Comparison of ENCODE assay signal across 30 cellular contexts in the genomic region with DNA sequence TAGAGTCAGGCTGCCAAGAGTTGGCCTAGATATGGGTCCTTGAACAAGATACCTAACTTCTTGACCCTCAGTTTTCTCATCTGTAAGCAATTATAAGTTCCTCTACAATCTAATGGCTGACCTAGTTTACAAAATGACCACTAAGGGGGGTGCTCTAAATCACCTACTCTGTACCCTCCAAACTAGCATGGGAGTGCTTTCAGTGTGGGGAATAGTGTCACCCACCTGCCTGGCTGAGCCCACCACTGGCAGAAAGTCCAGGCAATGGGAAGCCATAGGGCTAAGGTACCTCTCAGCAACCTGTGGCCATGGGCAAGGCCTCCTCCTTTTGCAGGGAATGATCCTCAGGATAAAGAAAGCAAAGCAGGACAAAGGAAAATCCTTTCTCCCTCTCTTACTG. TPM values are rescaled to one million over a fixed set of nuclear protein-coding genes. Genes with fewer than 3 reads are reported as not detected.
"Had no signal": no experiment of that assay in that cellular context is flagged by ENCODE, and none has a peak within 500 bp of the region (broad histone marks: within the 10 kb centered on the region; RNA-seq: fewer than 3 reads in every experiment).

No MANE protein-coding gene starts in this region.

- DNase-seq: stimulated activated CD4-positive, alpha-beta T cell treated with anti-CD3 and anti-CD28 coated beads, Interleukin-2, amount 100 ng/mL, for 48 hours; stimulated activated CD4-positive, alpha-beta T cell treated with anti-CD3 and anti-CD28 coated beads, Interleukin-4, amount 100 ng/mL, for 1 hour; stimulated activated CD4-positive, alpha-beta T cell treated with anti-CD3 and anti-CD28 coated beads, Interleukin-4, amount 100 ng/mL, for 24 hours; stimulated activated CD4-positive, alpha-beta T cell treated with anti-CD3 and anti-CD28 coated beads, Interleukin-4, amount 100 ng/mL, for 4 hours; stimulated activated CD8-positive, alpha-beta memory T cell treated with anti-CD3 and anti-CD28 coated beads, Interleukin-4, amount 100 ng/mL, for 48 hours; stimulated activated naive B cell treated with anti-CD40 and anti-IgM and Interleukin-4, amounts not matched to agents 10 μg/mL and 1 μg/mL and 100 μg/mL, for 72 hours; stimulated activated naive CD4-positive, alpha-beta T cell; stimulated activated naive CD4-positive, alpha-beta T cell treated with Interleukin-2 at 50 U/mL for 16 hours; stimulated activated naive CD8-positive, alpha-beta T cell treated with anti-CD3 and anti-CD28 coated beads, Interleukin-15, amount 100 ng/mL, for 72 hours; stimulated activated naive CD8-positive, alpha-beta T cell treated with anti-CD3 and anti-CD28 coated beads, Interleukin-15, Interleukin-2, amounts not matched to agents 100 U/mL and 50 U/mL, for 24 hours; stomach; substantia nigra; testis; thyroid gland; tibial artery; transverse colon; trophoblast cell; upper lobe of left lung; upper lobe of right lung; uterus had no signal

- H3K4me3 ChIP-seq: stomach, suprapubic skin, testis, thoracic aorta, thyroid gland, tibial artery, tibial nerve, transverse colon, upper lobe of left lung, upper lobe of right lung, uterus, vagina had no signal

- H3K4me1 Mint-ChIP-seq: stimulated activated effector memory CD8-positive, alpha-beta T cell treated with anti-CD3 and anti-CD28 coated beads, Interleukin-12 subunit alpha, Interleukin-12 subunit beta, amount 100 ng/mL, for 72 hours; stimulated activated memory B cell treated with anti-CD40 and anti-IgM and Interleukin-4, amounts not matched to agents 10 μg/mL and 1 μg/mL and 100 μg/mL, for 72 hours; stimulated activated naive B cell treated with anti-CD40 and anti-IgM and Interleukin-4, amounts not matched to agents 10 μg/mL and 1 μg/mL and 100 μg/mL, for 72 hours; stimulated activated naive CD8-positive, alpha-beta T cell treated with anti-CD3 and anti-CD28 coated beads, Interleukin-15, amount 100 ng/mL, for 72 hours had no signal

- H3K36me3 Mint-ChIP-seq: stimulated activated effector memory CD8-positive, alpha-beta T cell treated with anti-CD3 and anti-CD28 coated beads, Interleukin-12 subunit alpha, Interleukin-12 subunit beta, amount 100 ng/mL, for 72 hours; stimulated activated memory B cell treated with anti-CD40 and anti-IgM and Interleukin-4, amounts not matched to agents 10 μg/mL and 1 μg/mL and 100 μg/mL, for 72 hours; stimulated activated naive B cell treated with anti-CD40 and anti-IgM and Interleukin-4, amounts not matched to agents 10 μg/mL and 1 μg/mL and 100 μg/mL, for 72 hours; type B pancreatic cell had no signal

- H3K4me3 Mint-ChIP-seq: stimulated activated effector memory CD8-positive, alpha-beta T cell treated with anti-CD3 and anti-CD28 coated beads, Interleukin-12 subunit alpha, Interleukin-12 subunit beta, amount 100 ng/mL, for 72 hours; stimulated activated memory B cell treated with anti-CD40 and anti-IgM and Interleukin-4, amounts not matched to agents 10 μg/mL and 1 μg/mL and 100 μg/mL, for 72 hours; stimulated activated naive B cell treated with anti-CD40 and anti-IgM and Interleukin-4, amounts not matched to agents 10 μg/mL and 1 μg/mL and 100 μg/mL, for 72 hours; stimulated activated naive CD8-positive, alpha-beta T cell treated with anti-CD3 and anti-CD28 coated beads, Interleukin-15, amount 100 ng/mL, for 72 hours; stimulated activated naive CD8-positive, alpha-beta T cell treated with anti-CD3 and anti-CD28 coated beads, Interleukin-15, Interleukin-2, amounts not matched to agents 100 ng/mL and 50 ng/mL, for 24 hours; type B pancreatic cell had no signal

- H3K36me3 ChIP-seq: stomach, suprapubic skin, thoracic aorta, thyroid gland, tibial artery, tibial nerve, transverse colon, upper lobe of left lung, upper lobe of right lung, uterus, vagina had no signal

- H3K27ac Mint-ChIP-seq: stimulated activated effector memory CD8-positive, alpha-beta T cell treated with anti-CD3 and anti-CD28 coated beads, Interleukin-12 subunit alpha, Interleukin-12 subunit beta, amount 100 ng/mL, for 72 hours; stimulated activated memory B cell treated with anti-CD40 and anti-IgM and Interleukin-4, amounts not matched to agents 10 μg/mL and 1 μg/mL and 100 μg/mL, for 72 hours; stimulated activated naive B cell treated with anti-CD40 and anti-IgM and Interleukin-4, amounts not matched to agents 10 μg/mL and 1 μg/mL and 100 μg/mL, for 72 hours; stimulated activated naive CD8-positive, alpha-beta T cell treated with anti-CD3 and anti-CD28 coated beads, Interleukin-15, amount 100 ng/mL, for 72 hours; stimulated activated naive CD8-positive, alpha-beta T cell treated with anti-CD3 and anti-CD28 coated beads, Interleukin-15, Interleukin-2, amounts not matched to agents 100 ng/mL and 50 ng/mL, for 24 hours; type B pancreatic cell had no signal

- H3K27ac ChIP-seq: stomach, suprapubic skin, testis, thoracic aorta, thyroid gland, tibial artery, tibial nerve, transverse colon, upper lobe of left lung, upper lobe of right lung, uterus, vagina had no signal

- H3K9me3 ChIP-seq: suprapubic skin, testis, thoracic aorta, thyroid gland, tibial artery, upper lobe of right lung, uterus, vagina had no signal

- ATAC-seq: stimulated activated effector memory CD8-positive, alpha-beta T cell treated with anti-CD3 and anti-CD28 coated beads, Interleukin-12 subunit alpha, Interleukin-12 subunit beta, amount 100 ng/mL, for 72 hours; stimulated activated memory B cell treated with anti-CD40 and anti-IgM and Interleukin-4, amounts not matched to agents 10 μg/mL and 1 μg/mL and 100 μg/mL, for 72 hours; stimulated activated naive B cell treated with anti-CD40 and anti-IgM and Interleukin-4, amounts not matched to agents 10 μg/mL and 1 μg/mL and 100 μg/mL, for 72 hours; stimulated activated naive CD8-positive, alpha-beta T cell treated with anti-CD3 and anti-CD28 coated beads, Interleukin-15, amount 100 ng/mL, for 72 hours; stimulated activated naive CD8-positive, alpha-beta T cell treated with anti-CD3 and anti-CD28 coated beads, Interleukin-15, Interleukin-2, amounts not matched to agents 100 U/mL and 50 U/mL, for 24 hours; upper lobe of right lung had no signal

- H3K4me1 ChIP-seq: stomach, suprapubic skin, testis, thyroid gland, tibial artery, tibial nerve, transverse colon, upper lobe of left lung, upper lobe of right lung, uterus, vagina had no signal

- H3K27me3 ChIP-seq: stomach, testis, thyroid gland, tibial artery, tibial nerve, transverse colon, upper lobe of left lung, upper lobe of right lung, uterus, vagina had no signal

RNA-seq across cellular contexts. Expression of gene COL6A5, which starts 58.9 kb away (rescaled TPM):
- total RNA-seq: subcutaneous adipose tissue, thoracic aorta, tibial nerve, transverse colon, ureter, vagina had no signal
